ENCODE assay signal across 8 cellular contexts in the genomic region with DNA sequence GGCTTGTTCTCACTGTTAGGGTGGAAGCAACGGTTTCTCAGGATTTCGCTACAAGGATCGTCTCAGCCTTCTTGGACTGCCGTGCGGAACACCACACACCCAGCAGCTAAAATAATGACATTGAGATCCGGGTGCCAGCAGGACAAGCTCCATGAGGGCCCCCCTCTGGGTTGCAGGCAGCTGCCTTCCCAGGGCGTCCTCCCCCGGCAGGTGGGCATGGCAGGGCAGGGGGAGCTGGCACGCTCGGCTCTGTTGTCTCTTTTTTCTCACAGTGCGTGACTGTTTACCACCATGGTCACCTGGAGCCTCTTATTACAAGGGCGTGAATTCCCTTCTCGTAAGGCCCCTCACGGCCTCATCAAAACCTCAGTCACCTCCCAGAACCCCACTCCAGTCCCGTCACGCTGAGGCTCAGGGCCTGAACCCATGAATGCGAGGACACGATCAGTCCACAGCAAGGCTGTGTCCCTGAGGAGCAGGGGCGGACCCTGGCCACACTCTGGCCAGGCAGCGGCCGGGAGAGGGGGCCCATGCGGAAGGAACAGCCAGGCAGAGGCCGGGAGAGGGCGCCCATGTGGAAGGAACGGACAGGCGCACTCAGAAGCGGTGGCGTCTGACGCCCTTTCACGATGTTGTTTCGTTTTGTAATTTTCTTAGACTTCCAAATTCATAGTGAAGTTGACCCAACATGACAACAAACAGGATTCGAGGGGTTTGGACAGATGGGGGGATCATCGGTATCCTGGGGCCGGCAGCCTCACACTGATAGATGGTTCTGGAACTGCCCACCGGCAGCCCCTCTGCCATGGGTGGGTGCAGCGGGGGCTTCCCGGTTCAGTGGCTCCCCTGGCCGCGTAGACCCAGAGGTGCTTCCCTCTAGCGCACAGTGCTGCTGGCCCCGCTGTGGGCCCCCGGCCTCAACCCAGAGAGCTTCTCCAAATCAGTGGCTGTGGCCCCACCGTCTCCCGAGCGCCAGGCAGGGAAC. TPM values are rescaled to one million over a fixed set of nuclear protein-coding genes. Genes with fewer than 3 reads are reported as not detected.
DNase-seq lines count a peak whose midpoint lies in the region; ATAC-seq and TF ChIP-seq lines count a peak whose summit lies in the region.

No MANE protein-coding gene starts in this region.

- H3K4me3 ChIP-seq in AG09309 (ENCODE audit: control insufficient read depth, low read depth, low read length) (peak overlapping the region; percentile 54), fibroblast of the aortic adventitia (ENCODE audit: low read depth, low read length) (peak overlapping the region; percentile 63)

- peak; percentile 82 for TF ChIP-seq CTCF in AG09309 (IDR thresholded peaks at IDR 0.05; ENCODE audit: control insufficient read depth, insufficient read depth, low read depth, low read length, missing control alignments)
- TF ChIP-seq CTCF in fibroblast of the aortic adventitia (IDR thresholded peaks at IDR 0.05; ENCODE audit: insufficient read depth, low read length) = peak; percentile 82
- peak; percentile 67 to 72 (median 70) for TF ChIP-seq CTCF in nephron (IDR thresholded peaks at IDR 0.05; ENCODE audit: unreplicated experiment in 3 of 3)

- no peaks in the 10 kb centered on the region for H3K36me3 Mint-ChIP-seq in activated T-cell treated with anti-CD3 and anti-CD28 coated beads, Interleukin-2, amount 50 U/mL, for 24 hours (ENCODE audit: low read depth)
- no peaks in the 10 kb centered on the region for H3K36me3 Mint-ChIP-seq in nephron (ENCODE audit: low read depth)

- H3K4me3 Mint-ChIP-seq in activated T-cell treated with anti-CD3 and anti-CD28 coated beads, Interleukin-2, amount 50 U/mL, for 24 hours = peak overlapping the region; percentile 53
- peak overlapping the region; percentile 72 to 85 (median 83) for H3K4me3 Mint-ChIP-seq in nephron

- DNase-seq in AG09309 (ENCODE audit: low read depth) (no peak), NCI-H345 treated with DMSO at 0.1 percent for 48 hours (lab: John Stamatoyannopoulos, UW; ENCODE audit: unreplicated experiment) (peak; percentile 97), fibroblast of the aortic adventitia (ENCODE audit: low read depth) (peak; percentile 67)
- peak; percentile 59 for DNase-seq in activated T-cell treated with anti-CD3 and anti-CD28 coated beads, Interleukin-2, amount 50 U/mL, for 24 hours

- peaks cover 72% of the 10 kb centered on the region for H3K27me3 Mint-ChIP-seq in activated T-cell treated with anti-CD3 and anti-CD28 coated beads, Interleukin-2, amount 50 U/mL, for 24 hours
- peaks cover 20% of the 10 kb centered on the region for H3K27me3 Mint-ChIP-seq in nephron (ENCODE audit: low read depth)

- peaks cover 26% of the 10 kb centered on the region for H3K4me1 Mint-ChIP-seq in activated T-cell treated with anti-CD3 and anti-CD28 coated beads, Interleukin-2, amount 50 U/mL, for 24 hours (ENCODE audit: low read depth)
- H3K4me1 Mint-ChIP-seq in nephron = peaks cover 33% of the 10 kb centered on the region

- no peak overlapping the region for H3K27ac Mint-ChIP-seq in activated T-cell treated with anti-CD3 and anti-CD28 coated beads, Interleukin-2, amount 50 U/mL, for 24 hours
- H3K27ac Mint-ChIP-seq in nephron = peak overlapping the region; percentile 94 to 97 (median 96)

- ATAC-seq in GM18498 (IDR thresholded peaks at IDR 0.05; ENCODE audit: unreplicated experiment) = peak; percentile 46
- no peak for ATAC-seq in HG03045 (IDR thresholded peaks at IDR 0.05; ENCODE audit: unreplicated experiment)
- ATAC-seq in GM19397 (IDR thresholded peaks at IDR 0.05; ENCODE audit: unreplicated experiment) = no peak

- no peaks in the 10 kb centered on the region for H3K9me3 Mint-ChIP-seq in activated T-cell treated with anti-CD3 and anti-CD28 coated beads, Interleukin-2, amount 50 U/mL, for 24 hours
- no peaks in the 10 kb centered on the region for H3K9me3 Mint-ChIP-seq in nephron

RNA-seq across cellular contexts. Expression of a gene that starts 10.0 kb away (rescaled TPM):
- total RNA-seq in fibroblast of the aortic adventitia (ENCODE audit: low replicate concordance) = not detected in 2 replicates

RNA-seq across cellular contexts. Expression of a gene that starts 18.2 kb away (rescaled TPM):
- not detected in 2 replicates for total RNA-seq in fibroblast of the aortic adventitia (ENCODE audit: low replicate concordance)
